In genomic region chr3:39315420-39315819, GRCh38 we compare ENCODE assay signal across 24 cellular contexts. TPM values are rescaled to one million over a fixed set of nuclear protein-coding genes. Genes with fewer than 3 reads are reported as not detected.
DNase-seq lines count a peak whose midpoint lies in the region; ATAC-seq, FAIRE-seq and TF ChIP-seq lines count a peak whose summit lies in the region.
"Had no signal": no experiment of that assay in that cellular context is flagged by ENCODE, and none has a peak within 500 bp of the region (broad histone marks: within the 10 kb centered on the region; RNA-seq: fewer than 3 reads in every experiment).

No MANE protein-coding gene starts in this region.

- no peaks in the 10 kb centered on the region for H3K27me3 Mint-ChIP-seq in activated T-cell treated with anti-CD3 and anti-CD28 coated beads, Interleukin-2, amount 50 U/mL, for 72 hours (ENCODE audit: low read depth)
- H3K27me3 Mint-ChIP-seq in activated T-helper 17 cell treated with anti-CD3 and anti-CD28 coated beads, Interleukin-2, amount 50 U/mL, for 72 hours = no peaks in the 10 kb centered on the region
- H3K27me3 Mint-ChIP-seq in stimulated activated naive CD8-positive, alpha-beta T cell treated with anti-CD3 and anti-CD28 coated beads, Interleukin-15, amount 100 ng/mL, for 72 hours = peaks cover 11% of the 10 kb centered on the region
- H3K27me3 Mint-ChIP-seq: CD4-positive, alpha-beta memory T cell had no signal

- H3K9me3 ChIP-seq in trophoblast cell (ENCODE audit: insufficient read depth, low read depth, low read length) = peaks cover 2% of the 10 kb centered on the region
- H3K9me3 ChIP-seq: SJSA1 had no signal

- DNase-seq in activated T-cell treated with anti-CD3 and anti-CD28 coated beads, Interleukin-2, amount 50 U/mL, for 72 hours = no peak
- no peak for DNase-seq in activated T-cell treated with anti-CD3 and anti-CD28 coated beads, Interleukin-2, amount 50 U/mL, for 48 hours
- DNase-seq in bronchial epithelial cell (ENCODE audit: low read depth) (peak; percentile 20), trophoblast cell (no peak)
- no peak for DNase-seq in stimulated activated naive CD8-positive, alpha-beta T cell treated with anti-CD3 and anti-CD28 coated beads, Interleukin-15, amount 100 ng/mL, for 72 hours
- DNase-seq: CD4-positive, alpha-beta memory T cell; DMS153; Kasumi-1; NCI-H1694; NCI-H2081 treated with DMSO at 0.1 percent for 48 hours; NCI-H446; NCI-H526 had no signal

- FAIRE-seq in bronchial epithelial cell (lab: Jason Lieb, UNC) = no peak
- FAIRE-seq: G401.6, GM18507, H1, RCC 7860 had no signal

- no peaks in the 10 kb centered on the region for H3K4me1 ChIP-seq in trophoblast cell (ENCODE audit: control insufficient read depth in 1 of 2, insufficient read depth in 2 of 2, low read length in 2 of 2)
- H3K4me1 ChIP-seq: BLaER1, SJSA1 had no signal

- H2AK5ac ChIP-seq in trophoblast cell (ENCODE audit: low read length) = no peak overlapping the region

- no peak overlapping the region for H3K4me2 ChIP-seq in trophoblast cell (ENCODE audit: low read length)
- H3K4me2 ChIP-seq: BLaER1 had no signal

- no peak overlapping the region for H2BK5ac ChIP-seq in trophoblast cell (ENCODE audit: low read depth, low read length, poor library complexity)

- no peak overlapping the region for H3K14ac ChIP-seq in trophoblast cell (ENCODE audit: low read length)

- peak; percentile 64 to 71 for ATAC-seq in activated T-cell treated with anti-CD3 and anti-CD28 coated beads, Interleukin-2, amount 50 U/mL, for 72 hours (replicated peaks in 1 of 2)
- peak; percentile 80 for ATAC-seq in activated T-helper 17 cell treated with anti-CD3 and anti-CD28 coated beads, Interleukin-2, amount 50 U/mL, for 72 hours (replicated peaks)
- no peak for ATAC-seq in stimulated activated naive CD8-positive, alpha-beta T cell treated with anti-CD3 and anti-CD28 coated beads, Interleukin-15, amount 100 ng/mL, for 72 hours
- no peak for ATAC-seq in HG03135 (IDR thresholded peaks at IDR 0.05; ENCODE audit: unreplicated experiment)
- ATAC-seq: HCT116, Right ventricle myocardium inferior had no signal

- H3K36me3 ChIP-seq in bronchial epithelial cell (ENCODE audit: control insufficient read depth, insufficient read depth, low read length) = no peaks in the 10 kb centered on the region
- H3K36me3 ChIP-seq in trophoblast cell (ENCODE audit: control insufficient read depth in 1 of 2, insufficient read depth in 2 of 2, low read length in 2 of 2) = no peaks in the 10 kb centered on the region
- H3K36me3 ChIP-seq: BLaER1, SJSA1 had no signal

- WGBS in trophoblast cell (ENCODE audit: extremely low coverage, insufficient coverage, insufficient read length) = no CpG with 5 or more reads among the region's 1 CpG

- H3K18ac ChIP-seq in trophoblast cell (ENCODE audit: low read length) = no peak overlapping the region

- H3K9me3 Mint-ChIP-seq in activated T-cell treated with anti-CD3 and anti-CD28 coated beads, Interleukin-2, amount 50 U/mL, for 72 hours = peaks cover 9 to 13% of the 10 kb centered on the region in 2 donors
- H3K9me3 Mint-ChIP-seq in activated T-helper 17 cell treated with anti-CD3 and anti-CD28 coated beads, Interleukin-2, amount 50 U/mL, for 72 hours = peaks cover 4% of the 10 kb centered on the region
- peaks cover 13 to 20% of the 10 kb centered on the region in 2 donors for H3K9me3 Mint-ChIP-seq in stimulated activated naive CD8-positive, alpha-beta T cell treated with anti-CD3 and anti-CD28 coated beads, Interleukin-15, amount 100 ng/mL, for 72 hours

- no peak overlapping the region for H4K91ac ChIP-seq in trophoblast cell (ENCODE audit: low read depth, low read length)

- no peak overlapping the region for H3K27ac Mint-ChIP-seq in activated T-cell treated with anti-CD3 and anti-CD28 coated beads, Interleukin-2, amount 50 U/mL, for 72 hours
- peak overlapping the region; percentile 58 for H3K27ac Mint-ChIP-seq in activated T-helper 17 cell treated with anti-CD3 and anti-CD28 coated beads, Interleukin-2, amount 50 U/mL, for 72 hours
- H3K27ac Mint-ChIP-seq in stimulated activated naive CD8-positive, alpha-beta T cell treated with anti-CD3 and anti-CD28 coated beads, Interleukin-15, amount 100 ng/mL, for 72 hours = peak overlapping the region; percentile 27 to 31

- H3K27me3 ChIP-seq in bronchial epithelial cell (ENCODE audit: control insufficient read depth, insufficient read depth, low read length) (no peaks in the 10 kb centered on the region), trophoblast cell (ENCODE audit: insufficient read depth, low read length) (no peaks in the 10 kb centered on the region)
- H3K27me3 ChIP-seq: BLaER1, SJSA1 had no signal

- peaks cover 10 to 21% of the 10 kb centered on the region in 2 donors for H3K36me3 Mint-ChIP-seq in activated T-cell treated with anti-CD3 and anti-CD28 coated beads, Interleukin-2, amount 50 U/mL, for 72 hours (ENCODE audit: insufficient read depth in 2 of 2)
- H3K36me3 Mint-ChIP-seq in activated T-helper 17 cell treated with anti-CD3 and anti-CD28 coated beads, Interleukin-2, amount 50 U/mL, for 72 hours (ENCODE audit: low read depth) = no peaks in the 10 kb centered on the region

- H4K8ac ChIP-seq in trophoblast cell (ENCODE audit: low read depth, low read length) = no peak overlapping the region

- H3K23ac ChIP-seq in trophoblast cell (ENCODE audit: low read length) = no peak overlapping the region

- H3K79me1 ChIP-seq in trophoblast cell (ENCODE audit: low read length) = no peaks in the 10 kb centered on the region

- peaks cover 19% of the 10 kb centered on the region for H3K4me1 Mint-ChIP-seq in activated T-cell treated with anti-CD3 and anti-CD28 coated beads, Interleukin-2, amount 50 U/mL, for 72 hours (ENCODE audit: low read depth)
- H3K4me1 Mint-ChIP-seq in activated T-helper 17 cell treated with anti-CD3 and anti-CD28 coated beads, Interleukin-2, amount 50 U/mL, for 72 hours = peaks cover 5% of the 10 kb centered on the region
- H3K4me1 Mint-ChIP-seq in stimulated activated naive CD8-positive, alpha-beta T cell treated with anti-CD3 and anti-CD28 coated beads, Interleukin-15, amount 100 ng/mL, for 72 hours = peaks cover 8% of the 10 kb centered on the region

- TF ChIP-seq CTCF in bronchial epithelial cell (IDR thresholded peaks at IDR 0.05; ENCODE audit: insufficient read depth, low read length, severe bottlenecking) = no peak

- H3K4ac ChIP-seq in trophoblast cell (ENCODE audit: low read depth, low read length) = no peak overlapping the region

- no peaks in the 10 kb centered on the region for H3K79me2 ChIP-seq in trophoblast cell (ENCODE audit: control insufficient read depth, insufficient read depth, low read length, poor library complexity)

- H2BK12ac ChIP-seq in trophoblast cell (ENCODE audit: low read length) = no peak overlapping the region

- H4K12ac ChIP-seq in trophoblast cell (ENCODE audit: low read depth, low read length) = no peak overlapping the region

- no peak overlapping the region for H3K9ac ChIP-seq in trophoblast cell (ENCODE audit: low read length)
- H3K9ac ChIP-seq: BLaER1 had no signal

- no peak overlapping the region for H2BK120ac ChIP-seq in trophoblast cell (ENCODE audit: insufficient read depth, low read length, poor library complexity)

- no peak overlapping the region for H3K27ac ChIP-seq in trophoblast cell (ENCODE audit: low read depth, low read length)
- H3K27ac ChIP-seq: BLaER1, SJSA1 had no signal

- H2AFZ ChIP-seq in trophoblast cell (ENCODE audit: insufficient read depth, low read length, poor library complexity) = no peak overlapping the region

- H3K4me3 ChIP-seq in bronchial epithelial cell (ENCODE audit: low read depth, low read length) (no peak overlapping the region), trophoblast cell (ENCODE audit: low read depth, low read length) (no peak overlapping the region)
- H3K4me3 ChIP-seq: BLaER1, SJSA1 had no signal

- no peak overlapping the region for H3K4me3 Mint-ChIP-seq in activated T-cell treated with anti-CD3 and anti-CD28 coated beads, Interleukin-2, amount 50 U/mL, for 72 hours
- no peak overlapping the region for H3K4me3 Mint-ChIP-seq in activated T-helper 17 cell treated with anti-CD3 and anti-CD28 coated beads, Interleukin-2, amount 50 U/mL, for 72 hours
- no peak overlapping the region for H3K4me3 Mint-ChIP-seq in stimulated activated naive CD8-positive, alpha-beta T cell treated with anti-CD3 and anti-CD28 coated beads, Interleukin-15, amount 100 ng/mL, for 72 hours

RNA-seq across cellular contexts. Expression of gene CCR8, which starts 14.1 kb away (rescaled TPM):
- total RNA-seq in activated T-cell treated with anti-CD3 and anti-CD28 coated beads, Interleukin-2, amount 50 U/mL, for 72 hours = 1 to 10 TPM; 1.2 to 1.7 TPM
- total RNA-seq in activated T-helper 17 cell treated with anti-CD3 and anti-CD28 coated beads, Interleukin-2, amount 50 U/mL, for 72 hours = 10 to 100 TPM in 1 of 2 donors, under 1 TPM in 1; 0.87 to 10.2 TPM
- total RNA-seq in bronchial epithelial cell = not detected in 2 replicates
- not detected in 2 replicates for polyA plus RNA-seq in trophoblast cell (2013)
- total RNA-seq: H1, MCF 10A, OCI-LY7, Right ventricle myocardium inferior, SJSA1 had no signal

RNA-seq across cellular contexts. Expression of gene CX3CR1, which starts 35.6 kb away (rescaled TPM):
- 1 to 10 TPM in 1 of 2 donors, under 1 TPM in 1; 0.79 to 2.7 TPM for total RNA-seq in activated T-cell treated with anti-CD3 and anti-CD28 coated beads, Interleukin-2, amount 50 U/mL, for 72 hours
- total RNA-seq in activated T-helper 17 cell treated with anti-CD3 and anti-CD28 coated beads, Interleukin-2, amount 50 U/mL, for 72 hours = under 1 TPM; 0.13 to 0.37 TPM
- not detected in 2 replicates for total RNA-seq in bronchial epithelial cell
- 0.06 and 0.07 TPM in 2 replicates for polyA plus RNA-seq in trophoblast cell (2013)
- total RNA-seq: H1, MCF 10A, SJSA1 had no signal

Comparison
In these comparisons a context has a peak if more than half of its experiments do, and no peak if none do; other contexts are left out.
1. ATAC-seq: peak in activated T-cell treated with anti-CD3 and anti-CD28 coated beads, Interleukin-2, amount 50 U/mL, for 72 hours (2 of 2) and activated T-helper 17 cell treated with anti-CD3 and anti-CD28 coated beads, Interleukin-2, amount 50 U/mL, for 72 hours (single experiment); none in stimulated activated naive CD8-positive, alpha-beta T cell treated with anti-CD3 and anti-CD28 coated beads, Interleukin-15, amount 100 ng/mL, for 72 hours (single experiment) and HG03135 (single experiment).